Comparison of ENCODE assay signal across 2 cellular contexts in genomic region chr9:81237565-81238231, GRCh38.
TF ChIP-seq lines count a peak whose summit lies in the region.

No MANE protein-coding gene starts in this region.

TF ChIP-seq in H1, 55 proteins besides CTCF, POLR2A, EP300 and RAD21 (continued from another document):
- TF ChIP-seq CBX8 (IDR thresholded peaks at IDR 0.05; ENCODE audit: borderline replicate concordance, low read depth, low read length): no peak
- TF ChIP-seq SIN3A (conservative IDR thresholded peaks at IDR 0.05 in 1 of 2, IDR thresholded peaks at IDR 0.05 in 1 of 2; ENCODE audit: low read depth in 1 of 2, low read length in 2 of 2): no peak
- TF ChIP-seq NRF1 (IDR thresholded peaks at IDR 0.05; ENCODE audit: low read depth, low read length): no peak
- no peak for TF ChIP-seq ASH2L (IDR thresholded peaks at IDR 0.05; ENCODE audit: low read length)
- TF ChIP-seq, protein P1, sequence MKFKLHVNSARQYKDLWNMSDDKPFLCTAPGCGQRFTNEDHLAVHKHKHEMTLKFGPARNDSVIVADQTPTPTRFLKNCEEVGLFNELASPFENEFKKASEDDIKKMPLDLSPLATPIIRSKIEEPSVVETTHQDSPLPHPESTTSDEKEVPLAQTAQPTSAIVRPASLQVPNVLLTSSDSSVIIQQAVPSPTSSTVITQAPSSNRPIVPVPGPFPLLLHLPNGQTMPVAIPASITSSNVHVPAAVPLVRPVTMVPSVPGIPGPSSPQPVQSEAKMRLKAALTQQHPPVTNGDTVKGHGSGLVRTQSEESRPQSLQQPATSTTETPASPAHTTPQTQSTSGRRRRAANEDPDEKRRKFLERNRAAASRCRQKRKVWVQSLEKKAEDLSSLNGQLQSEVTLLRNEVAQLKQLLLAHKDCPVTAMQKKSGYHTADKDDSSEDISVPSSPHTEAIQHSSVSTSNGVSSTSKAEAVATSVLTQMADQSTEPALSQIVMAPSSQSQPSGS (IDR thresholded peaks at IDR 0.05; ENCODE audit: low read length): no peak
- no peak for TF ChIP-seq TEAD4 (IDR thresholded peaks at IDR 0.05; ENCODE audit: low read depth, low read length)
- TF ChIP-seq SAP30 (IDR thresholded peaks at IDR 0.05; ENCODE audit: insufficient read depth, insufficient replicate concordance, low read length): no peak
- TF ChIP-seq BACH1 (IDR thresholded peaks at IDR 0.05; ENCODE audit: low read length): no peak
- TF ChIP-seq SUZ12 (IDR thresholded peaks at IDR 0.05; ENCODE audit: low read length): no peak
- no peak for TF ChIP-seq TAF1 (IDR thresholded peaks at IDR 0.05; ENCODE audit: low read depth, low read length)
TF ChIP-seq in H1: peak in this region for 0.

TF ChIP-seq in SK-N-SH, 30 proteins besides CTCF, POLR2A, EP300 and RAD21 (continued from another document):
- TF ChIP-seq, protein P2, sequence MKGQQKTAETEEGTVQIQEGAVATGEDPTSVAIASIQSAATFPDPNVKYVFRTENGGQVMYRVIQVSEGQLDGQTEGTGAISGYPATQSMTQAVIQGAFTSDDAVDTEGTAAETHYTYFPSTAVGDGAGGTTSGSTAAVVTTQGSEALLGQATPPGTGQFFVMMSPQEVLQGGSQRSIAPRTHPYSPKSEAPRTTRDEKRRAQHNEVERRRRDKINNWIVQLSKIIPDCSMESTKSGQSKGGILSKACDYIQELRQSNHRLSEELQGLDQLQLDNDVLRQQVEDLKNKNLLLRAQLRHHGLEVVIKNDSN (IDR thresholded peaks at IDR 0.05; ENCODE audit: borderline replicate concordance, low read depth): no peak
- TF ChIP-seq NFIC (IDR thresholded peaks at IDR 0.05; ENCODE audit: borderline replicate concordance) (no peak), SIN3A (IDR thresholded peaks at IDR 0.05; ENCODE audit: borderline replicate concordance, low read depth, low read length) (no peak), POLR2AphosphoS5 (IDR thresholded peaks at IDR 0.05; ENCODE audit: low read depth, low read length) (no peak), NRF1 (IDR thresholded peaks at IDR 0.05; ENCODE audit: low read depth, low read length) (no peak), RXRA (IDR thresholded peaks at IDR 0.05; ENCODE audit: borderline replicate concordance, low read depth) (no peak), SMC3 (IDR thresholded peaks at IDR 0.05; ENCODE audit: low read depth, low read length) (no peak), EZH2phosphoT487 (IDR thresholded peaks at IDR 0.05; ENCODE audit: borderline replicate concordance, low read depth) (no peak), CHD2 (IDR thresholded peaks at IDR 0.05; ENCODE audit: low read length, partially characterized antibody) (no peak), RCOR1 (IDR thresholded peaks at IDR 0.05; ENCODE audit: low read length) (no peak), MXI1 (IDR thresholded peaks at IDR 0.05; ENCODE audit: low read depth, low read length) (no peak), TAF1 (IDR thresholded peaks at IDR 0.05; ENCODE audit: borderline replicate concordance, low read depth, low read length) (no peak), GABPA (IDR thresholded peaks at IDR 0.05; ENCODE audit: low read depth) (no peak), TEAD4 (IDR thresholded peaks at IDR 0.05; ENCODE audit: borderline replicate concordance, insufficient read depth) (no peak)
- TF ChIP-seq, protein P3, sequence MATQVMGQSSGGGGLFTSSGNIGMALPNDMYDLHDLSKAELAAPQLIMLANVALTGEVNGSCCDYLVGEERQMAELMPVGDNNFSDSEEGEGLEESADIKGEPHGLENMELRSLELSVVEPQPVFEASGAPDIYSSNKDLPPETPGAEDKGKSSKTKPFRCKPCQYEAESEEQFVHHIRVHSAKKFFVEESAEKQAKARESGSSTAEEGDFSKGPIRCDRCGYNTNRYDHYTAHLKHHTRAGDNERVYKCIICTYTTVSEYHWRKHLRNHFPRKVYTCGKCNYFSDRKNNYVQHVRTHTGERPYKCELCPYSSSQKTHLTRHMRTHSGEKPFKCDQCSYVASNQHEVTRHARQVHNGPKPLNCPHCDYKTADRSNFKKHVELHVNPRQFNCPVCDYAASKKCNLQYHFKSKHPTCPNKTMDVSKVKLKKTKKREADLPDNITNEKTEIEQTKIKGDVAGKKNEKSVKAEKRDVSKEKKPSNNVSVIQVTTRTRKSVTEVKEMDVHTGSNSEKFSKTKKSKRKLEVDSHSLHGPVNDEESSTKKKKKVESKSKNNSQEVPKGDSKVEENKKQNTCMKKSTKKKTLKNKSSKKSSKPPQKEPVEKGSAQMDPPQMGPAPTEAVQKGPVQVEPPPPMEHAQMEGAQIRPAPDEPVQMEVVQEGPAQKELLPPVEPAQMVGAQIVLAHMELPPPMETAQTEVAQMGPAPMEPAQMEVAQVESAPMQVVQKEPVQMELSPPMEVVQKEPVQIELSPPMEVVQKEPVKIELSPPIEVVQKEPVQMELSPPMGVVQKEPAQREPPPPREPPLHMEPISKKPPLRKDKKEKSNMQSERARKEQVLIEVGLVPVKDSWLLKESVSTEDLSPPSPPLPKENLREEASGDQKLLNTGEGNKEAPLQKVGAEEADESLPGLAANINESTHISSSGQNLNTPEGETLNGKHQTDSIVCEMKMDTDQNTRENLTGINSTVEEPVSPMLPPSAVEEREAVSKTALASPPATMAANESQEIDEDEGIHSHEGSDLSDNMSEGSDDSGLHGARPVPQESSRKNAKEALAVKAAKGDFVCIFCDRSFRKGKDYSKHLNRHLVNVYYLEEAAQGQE (IDR thresholded peaks at IDR 0.05; ENCODE audit: low read depth, low read length): no peak
- TF ChIP-seq, protein P4, sequence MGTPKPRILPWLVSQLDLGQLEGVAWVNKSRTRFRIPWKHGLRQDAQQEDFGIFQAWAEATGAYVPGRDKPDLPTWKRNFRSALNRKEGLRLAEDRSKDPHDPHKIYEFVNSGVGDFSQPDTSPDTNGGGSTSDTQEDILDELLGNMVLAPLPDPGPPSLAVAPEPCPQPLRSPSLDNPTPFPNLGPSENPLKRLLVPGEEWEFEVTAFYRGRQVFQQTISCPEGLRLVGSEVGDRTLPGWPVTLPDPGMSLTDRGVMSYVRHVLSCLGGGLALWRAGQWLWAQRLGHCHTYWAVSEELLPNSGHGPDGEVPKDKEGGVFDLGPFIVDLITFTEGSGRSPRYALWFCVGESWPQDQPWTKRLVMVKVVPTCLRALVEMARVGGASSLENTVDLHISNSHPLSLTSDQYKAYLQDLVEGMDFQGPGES (IDR thresholded peaks at IDR 0.05; ENCODE audit: low read depth, low read length): no peak
- TF ChIP-seq, protein P5, sequence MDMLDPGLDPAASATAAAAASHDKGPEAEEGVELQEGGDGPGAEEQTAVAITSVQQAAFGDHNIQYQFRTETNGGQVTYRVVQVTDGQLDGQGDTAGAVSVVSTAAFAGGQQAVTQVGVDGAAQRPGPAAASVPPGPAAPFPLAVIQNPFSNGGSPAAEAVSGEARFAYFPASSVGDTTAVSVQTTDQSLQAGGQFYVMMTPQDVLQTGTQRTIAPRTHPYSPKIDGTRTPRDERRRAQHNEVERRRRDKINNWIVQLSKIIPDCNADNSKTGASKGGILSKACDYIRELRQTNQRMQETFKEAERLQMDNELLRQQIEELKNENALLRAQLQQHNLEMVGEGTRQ (IDR thresholded peaks at IDR 0.05; ENCODE audit: borderline replicate concordance, low read depth, low read length): no peak
